2 cellular contexts compared by ENCODE assay signal in genomic region chr17:40803617-40804082, GRCh38.
A peak's percentile ranks its signal among the peaks of the same experiment; 100 is the strongest.
TF ChIP-seq lines count a peak whose summit lies in the region.

No MANE protein-coding gene starts in this region.

TF ChIP-seq in IMR-90, 13 proteins besides CTCF, POLR2A, EP300 and RAD21:
- peak; percentile 97 for TF ChIP-seq SMC3 (IDR thresholded peaks at IDR 0.05; ENCODE audit: low read depth, low read length)
- 0 out of 2 replicates have a peak, but pooled peaks have one; percentile 10 for TF ChIP-seq MAFK (IDR thresholded peaks at IDR 0.05; ENCODE audit: low read depth, low read length)
- TF ChIP-seq BHLHE40 (IDR thresholded peaks at IDR 0.05; ENCODE audit: low read depth, low read length): no peak
- no peak for TF ChIP-seq USF2 (IDR thresholded peaks at IDR 0.05; ENCODE audit: low read depth, low read length)
TF ChIP-seq in IMR-90: peak in this region for 2.

TF ChIP-seq in H1, 55 proteins besides CTCF, POLR2A, EP300 and RAD21:
- TF ChIP-seq TBP (IDR thresholded peaks at IDR 0.05; ENCODE audit: low read depth, low read length): no peak
- TF ChIP-seq TEAD4 (IDR thresholded peaks at IDR 0.05; ENCODE audit: low read depth, low read length): 0 out of 2 replicates have a peak, but pooled peaks have one; percentile 22
- TF ChIP-seq EGR1 (IDR thresholded peaks at IDR 0.05; ENCODE audit: borderline replicate concordance, low read depth, low read length): peak; percentile 26; the same call in 1 of the 2 replicates
